In the genomic region with DNA sequence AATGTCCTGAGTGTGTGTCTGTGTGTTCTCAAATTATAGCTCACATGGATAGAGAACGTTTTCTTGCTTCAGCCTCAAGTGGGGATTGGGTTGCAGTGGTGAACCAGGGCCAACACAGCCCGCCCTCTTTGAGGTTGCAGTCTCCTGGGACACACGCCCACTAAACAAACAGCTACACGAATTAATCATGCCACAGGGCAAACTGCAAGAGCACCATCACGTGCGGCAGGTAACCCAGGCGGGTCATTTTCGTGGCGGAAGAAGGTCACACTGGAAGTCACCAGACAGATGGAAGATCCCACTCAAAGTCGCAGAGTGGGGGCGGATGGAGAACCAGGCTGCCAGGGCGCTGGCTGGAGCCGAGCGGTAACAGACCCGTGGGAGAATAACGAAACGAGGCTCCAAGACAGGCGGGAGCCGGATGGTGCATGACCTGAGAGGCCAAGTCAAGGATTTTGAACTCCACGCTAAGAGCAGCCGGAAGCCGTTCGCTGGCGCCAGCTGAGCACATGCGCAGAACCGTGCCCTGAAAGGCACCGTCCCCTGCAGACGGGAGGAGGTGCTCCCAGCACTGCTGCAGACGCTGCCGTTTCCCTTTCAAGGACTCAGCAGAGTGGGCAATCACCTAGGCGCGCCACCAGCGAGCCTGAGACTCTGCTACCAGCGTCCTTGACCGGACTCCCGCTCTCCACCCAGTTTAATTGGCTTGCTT, we compare ENCODE assay signal across 8 cellular contexts.
DNase-seq lines count a peak whose midpoint lies in the region; ATAC-seq lines count a peak whose summit lies in the region.

No MANE protein-coding gene starts in this region.

- peaks cover 10% of the 10 kb centered on the region for H3K27me3 Mint-ChIP-seq in central memory CD8-positive, alpha-beta T cell

- peaks cover 9% of the 10 kb centered on the region for H3K36me3 Mint-ChIP-seq in central memory CD8-positive, alpha-beta T cell (ENCODE audit: insufficient read depth)

- peak; percentile 72 for DNase-seq in activated CD8-positive, alpha-beta memory T cell treated with anti-CD3 and anti-CD28 coated beads for 24 hours
- DNase-seq in activated CD8-positive, alpha-beta memory T cell treated with anti-CD3 and anti-CD28 coated beads, Interleukin-2, amount 50 U/mL, for 48 hours: no peak
- DNase-seq in NCI-H748 treated with DMSO at 0.1 percent for 48 hours (lab: John Stamatoyannopoulos, UW) (peak; percentile 92), HK-2 (ENCODE audit: unreplicated experiment) (no peak)
- DNase-seq in central memory CD8-positive, alpha-beta T cell (ENCODE audit: low spot score in 2 of 2): peak in 1 of 2 donors; percentile 58

- peak overlapping the region; percentile 77 for H3K27ac Mint-ChIP-seq in central memory CD8-positive, alpha-beta T cell (ENCODE audit: low read depth)

- no peaks in the 10 kb centered on the region for H3K9me3 ChIP-seq in mucosa of stomach (ENCODE audit: control insufficient read depth, low read length)

- peaks cover 21% of the 10 kb centered on the region for H3K4me1 Mint-ChIP-seq in central memory CD8-positive, alpha-beta T cell

- H3K4me3 ChIP-seq in mucosa of stomach (ENCODE audit: low read length): peak overlapping the region; percentile 65

- H3K9me3 Mint-ChIP-seq in central memory CD8-positive, alpha-beta T cell: no peaks in the 10 kb centered on the region

- H3K27me3 ChIP-seq in mucosa of stomach (ENCODE audit: control insufficient read depth, insufficient read depth, low read length): no peaks in the 10 kb centered on the region

- H3K9ac ChIP-seq in mucosa of stomach (ENCODE audit: low read length): peak overlapping the region; percentile 68

- ATAC-seq in HG03175 (IDR thresholded peaks at IDR 0.05; ENCODE audit: unreplicated experiment) (peak; percentile 73), HG02840 (IDR thresholded peaks at IDR 0.05; ENCODE audit: low FRiP score, unreplicated experiment) (no peak)
- peak; percentile 87 for ATAC-seq in central memory CD8-positive, alpha-beta T cell (replicated peaks; ENCODE audit: extremely low read depth, poor library complexity, severe bottlenecking)

- peak overlapping the region; percentile 72 for H3K4me3 Mint-ChIP-seq in central memory CD8-positive, alpha-beta T cell

- H3K4me1 ChIP-seq in mucosa of stomach (ENCODE audit: control insufficient read depth, insufficient read depth, low read length): peaks cover 36% of the 10 kb centered on the region

- no peaks in the 10 kb centered on the region for H3K36me3 ChIP-seq in mucosa of stomach (ENCODE audit: control insufficient read depth, insufficient read depth, low read length)

Comparison
In these comparisons a context has a peak if more than half of its experiments do, and no peak if none do; other contexts are left out.
1. DNase-seq: peak in activated CD8-positive, alpha-beta memory T cell treated with anti-CD3 and anti-CD28 coated beads for 24 hours (single experiment) and NCI-H748 treated with DMSO at 0.1 percent for 48 hours (single experiment); none in activated CD8-positive, alpha-beta memory T cell treated with anti-CD3 and anti-CD28 coated beads, Interleukin-2, amount 50 U/mL, for 48 hours (single experiment) and HK-2 (single experiment).